14 cellular contexts compared by ENCODE assay signal in the genomic region with DNA sequence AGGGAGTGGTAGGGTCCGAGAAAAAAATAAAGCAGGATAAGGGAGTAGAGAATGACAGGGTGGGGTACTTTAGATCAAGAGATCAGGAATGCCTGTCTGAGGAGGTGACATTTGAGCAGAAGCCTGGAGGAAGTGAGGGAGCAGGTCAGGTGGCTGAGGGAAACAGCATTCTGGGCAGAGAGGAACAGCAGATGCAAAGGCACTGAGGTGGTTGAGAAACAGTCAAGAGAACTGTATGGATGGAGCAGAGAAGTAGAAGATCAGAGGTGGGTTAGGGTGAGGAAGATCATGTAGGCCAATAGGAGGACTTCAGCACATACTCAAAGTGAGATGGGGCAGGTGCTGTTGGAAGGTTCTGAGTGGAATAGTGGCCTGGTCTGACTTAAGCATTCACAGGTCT. TPM values are rescaled to one million over a fixed set of nuclear protein-coding genes. Genes with fewer than 3 reads are reported as not detected.
DNase-seq lines count a peak whose midpoint lies in the region; ATAC-seq and TF ChIP-seq lines count a peak whose summit lies in the region.
"Had no signal": no experiment of that assay in that cellular context is flagged by ENCODE, and none has a peak within 500 bp of the region (broad histone marks: within the 10 kb centered on the region; RNA-seq: fewer than 3 reads in every experiment).

No MANE protein-coding gene starts in this region.

- no peak overlapping the region for H3K4me2 ChIP-seq in trophoblast cell (ENCODE audit: low read length)

- peaks cover 6% of the 10 kb centered on the region for H3K36me3 Mint-ChIP-seq in glutamatergic neuron (ENCODE audit: unreplicated experiment)

- no peak for DNase-seq in left ventricle myocardium inferior
- no peak for DNase-seq in left cardiac atrium
- DNase-seq in glutamatergic neuron, result no peak
- DNase-seq in trophoblast cell, result no peak
- DNase-seq in uterus, result no peak
- no peak for DNase-seq in midbrain (lab: John Stamatoyannopoulos, UW)
- DNase-seq in mucosa of gallbladder (ENCODE audit: low spot score), result no peak
- no peak for DNase-seq in H4 (ENCODE audit: low spot score)
- DNase-seq: anterior cingulate cortex, mesendoderm, NCI-H187 had no signal

- no peak overlapping the region for H2BK120ac ChIP-seq in trophoblast cell (ENCODE audit: insufficient read depth, low read length, poor library complexity)

- H3K36me3 ChIP-seq in left ventricle myocardium inferior (peaks cover 11% of the 10 kb centered on the region), trophoblast cell (ENCODE audit: control insufficient read depth in 1 of 2, insufficient read depth in 2 of 2, low read length in 2 of 2) (peaks cover 20 to 30% of the 10 kb centered on the region in 2 experiments), uterus (no peaks in the 10 kb centered on the region)
- H3K36me3 ChIP-seq: ovary had no signal

- peaks cover 8% of the 10 kb centered on the region for H3K79me1 ChIP-seq in trophoblast cell (ENCODE audit: low read length)

- no peak overlapping the region for H3K4me3 Mint-ChIP-seq in glutamatergic neuron (ENCODE audit: unreplicated experiment)

- H3K23ac ChIP-seq in trophoblast cell (ENCODE audit: low read length), result no peak overlapping the region

- H3K4me1 Mint-ChIP-seq in glutamatergic neuron (ENCODE audit: low read depth, unreplicated experiment), result peaks cover 24% of the 10 kb centered on the region

- H2BK12ac ChIP-seq in trophoblast cell (ENCODE audit: low read length), result no peak overlapping the region

- no peak overlapping the region for H2BK5ac ChIP-seq in trophoblast cell (ENCODE audit: low read depth, low read length, poor library complexity)

- H3K4me3 ChIP-seq in left ventricle myocardium inferior (peak overlapping the region; percentile 88), trophoblast cell (ENCODE audit: low read depth, low read length) (no peak overlapping the region), uterus (no peak overlapping the region)
- H3K4me3 ChIP-seq: ovary had no signal

- peak overlapping the region; percentile 25 for H3K27ac Mint-ChIP-seq in glutamatergic neuron (ENCODE audit: unreplicated experiment)
- H3K27ac Mint-ChIP-seq: activated T-helper 2 cell treated with anti-CD3 and anti-CD28 coated beads, Interferon-gamma antibody, Interleukin-2, Interleukin-4, amounts not matched to agents 10 μg/mL and 5 μg/mL and 100 μg/mL, durations not matched to agents 14 hours and 24 hours and 36 hours had no signal

- H3K27me3 ChIP-seq in left ventricle myocardium inferior (ENCODE audit: low read depth), result no peaks in the 10 kb centered on the region
- no peaks in the 10 kb centered on the region for H3K27me3 ChIP-seq in trophoblast cell (ENCODE audit: insufficient read depth, low read length)
- H3K27me3 ChIP-seq in uterus, result no peaks in the 10 kb centered on the region
- H3K27me3 ChIP-seq: ovary had no signal

- WGBS in trophoblast cell (ENCODE audit: extremely low coverage, insufficient coverage, insufficient read length), result no CpG with 5 or more reads among the region's 1 CpG

- H4K12ac ChIP-seq in trophoblast cell (ENCODE audit: low read depth, low read length), result no peak overlapping the region

- no peak overlapping the region for H3K14ac ChIP-seq in trophoblast cell (ENCODE audit: low read length)

- H3K4me1 ChIP-seq in left ventricle myocardium inferior, result peaks cover 100% of the 10 kb centered on the region
- peaks cover 43 to 58% of the 10 kb centered on the region in 2 experiments for H3K4me1 ChIP-seq in trophoblast cell (ENCODE audit: control insufficient read depth in 1 of 2, insufficient read depth in 2 of 2, low read length in 2 of 2)
- H3K4me1 ChIP-seq in uterus, result peaks cover 19 to 48% of the 10 kb centered on the region in 2 donors

- H3K9ac ChIP-seq in trophoblast cell (ENCODE audit: low read length), result no peak overlapping the region

- TF ChIP-seq CTCF in left ventricle myocardium inferior (IDR thresholded peaks at IDR 0.05; ENCODE audit: borderline replicate concordance) (no peak), glutamatergic neuron (IDR thresholded peaks at IDR 0.05; ENCODE audit: partially characterized antibody, unreplicated experiment) (no peak), uterus (IDR thresholded peaks at IDR 0.05) (no peak)

- H3K27ac ChIP-seq in left ventricle myocardium inferior (replicated peaks) (peak overlapping the region; percentile 99), trophoblast cell (ENCODE audit: low read depth, low read length) (no peak overlapping the region), uterus (peak overlapping the region; percentile 91 to 93)

- TF ChIP-seq POLR2A in uterus (IDR thresholded peaks at IDR 0.05), result no peak

- ATAC-seq in left cardiac atrium, result no peak

- no peak overlapping the region for H2AK5ac ChIP-seq in trophoblast cell (ENCODE audit: low read length)

- intact Hi-C loops in left ventricle myocardium inferior (cut with micrococcal nuclease) (no loop called here), left cardiac atrium (cut with DNase I) (no loop called here), uterus (cut with DNase I; ENCODE audit: low total_unique reads) (no loop called here)

- H4K8ac ChIP-seq in trophoblast cell (ENCODE audit: low read depth, low read length), result no peak overlapping the region

- H2AFZ ChIP-seq in trophoblast cell (ENCODE audit: insufficient read depth, low read length, poor library complexity), result no peak overlapping the region

- H3K27me3 Mint-ChIP-seq in glutamatergic neuron (ENCODE audit: unreplicated experiment), result peaks cover 17% of the 10 kb centered on the region

- H3K4ac ChIP-seq in trophoblast cell (ENCODE audit: low read depth, low read length), result peak overlapping the region; percentile 33

- H3K9me3 ChIP-seq in left ventricle myocardium inferior (replicated peaks), result no peaks in the 10 kb centered on the region
- H3K9me3 ChIP-seq in trophoblast cell (ENCODE audit: insufficient read depth, low read depth, low read length), result no peaks in the 10 kb centered on the region
- no peaks in the 10 kb centered on the region for H3K9me3 ChIP-seq in uterus
- H3K9me3 ChIP-seq: ovary had no signal

- peaks cover 24% of the 10 kb centered on the region for H3K79me2 ChIP-seq in trophoblast cell (ENCODE audit: control insufficient read depth, insufficient read depth, low read length, poor library complexity)

- no peak overlapping the region for H4K91ac ChIP-seq in trophoblast cell (ENCODE audit: low read depth, low read length)

- H3K9me3 Mint-ChIP-seq in glutamatergic neuron (ENCODE audit: unreplicated experiment), result peaks cover 10% of the 10 kb centered on the region
- H3K9me3 Mint-ChIP-seq: activated T-helper 2 cell treated with anti-CD3 and anti-CD28 coated beads, Interferon-gamma antibody, Interleukin-2, Interleukin-4, amounts not matched to agents 10 μg/mL and 5 μg/mL and 100 μg/mL, durations not matched to agents 14 hours and 24 hours and 36 hours had no signal

- H3K18ac ChIP-seq in trophoblast cell (ENCODE audit: low read length), result no peak overlapping the region

RNA-seq across cellular contexts. Expression of a gene that starts 8.3 kb away (rescaled TPM):
- total RNA-seq in left ventricle myocardium inferior (53.1 TPM), left cardiac atrium (10 to 100 TPM; 42.2 to 53.2 TPM), glutamatergic neuron (ENCODE audit: unreplicated experiment) (43.3 TPM), uterus (100 to 1,000 TPM in 1 of 4 donors, 10 to 100 TPM in 3; 17.9 to 174 (median 58.6) TPM), mucosa of gallbladder (69.2 TPM)
- polyA plus RNA-seq in trophoblast cell (2013), result 31.0 and 31.5 TPM in 2 replicates
- total RNA-seq in H4 (2014; rRNA removed; shearing (Covaris generic)), result 3.3 and 3.9 TPM in 2 replicates

RNA-seq across cellular contexts. Expression of a gene that starts 44.3 kb away (rescaled TPM):
- total RNA-seq in left ventricle myocardium inferior, result 2.2 TPM
- total RNA-seq in left cardiac atrium, result 1 to 10 TPM; 2.0 to 4.4 TPM
- not detected for total RNA-seq in glutamatergic neuron (ENCODE audit: unreplicated experiment)
- 45.7 and 47.8 TPM in 2 replicates for polyA plus RNA-seq in trophoblast cell (2013)
- total RNA-seq in uterus, result 1 to 10 TPM in 1 of 4 donors, under 1 TPM in 1, not detected in 2; 0.76 to 1.0 TPM
- total RNA-seq in mucosa of gallbladder, result 2.9 TPM
- 2.5 and 2.7 TPM in 2 replicates for total RNA-seq in H4 (2014; rRNA removed; shearing (Covaris generic))
- total RNA-seq: activated T-helper 2 cell treated with anti-CD3 and anti-CD28 coated beads, Interferon-gamma antibody, Interleukin-2, Interleukin-4, amounts not matched to agents 10 μg/mL and 5 μg/mL and 100 μg/mL, durations not matched to agents 14 hours and 24 hours and 36 hours; NCI-H460 had no signal

RNA-seq across cellular contexts. Expression of a gene that starts 59.8 kb away (rescaled TPM):
- 1.6 TPM for total RNA-seq in left ventricle myocardium inferior
- total RNA-seq in left cardiac atrium, result 1 to 10 TPM; 4.3 to 8.3 TPM
- total RNA-seq in glutamatergic neuron (ENCODE audit: unreplicated experiment), result 9.2 TPM
- 24.5 and 27.6 TPM in 2 replicates for polyA plus RNA-seq in trophoblast cell (2013)
- total RNA-seq in uterus, result 1 to 10 TPM in 2 of 4 donors, under 1 TPM in 1, not detected in 1; 0.29 to 5.8 (median 3.3) TPM
- total RNA-seq in mucosa of gallbladder, result 5.9 TPM
- total RNA-seq in H4 (2014; rRNA removed; shearing (Covaris generic)), result 2.1 and 2.2 TPM in 2 replicates
